In the genomic region with DNA sequence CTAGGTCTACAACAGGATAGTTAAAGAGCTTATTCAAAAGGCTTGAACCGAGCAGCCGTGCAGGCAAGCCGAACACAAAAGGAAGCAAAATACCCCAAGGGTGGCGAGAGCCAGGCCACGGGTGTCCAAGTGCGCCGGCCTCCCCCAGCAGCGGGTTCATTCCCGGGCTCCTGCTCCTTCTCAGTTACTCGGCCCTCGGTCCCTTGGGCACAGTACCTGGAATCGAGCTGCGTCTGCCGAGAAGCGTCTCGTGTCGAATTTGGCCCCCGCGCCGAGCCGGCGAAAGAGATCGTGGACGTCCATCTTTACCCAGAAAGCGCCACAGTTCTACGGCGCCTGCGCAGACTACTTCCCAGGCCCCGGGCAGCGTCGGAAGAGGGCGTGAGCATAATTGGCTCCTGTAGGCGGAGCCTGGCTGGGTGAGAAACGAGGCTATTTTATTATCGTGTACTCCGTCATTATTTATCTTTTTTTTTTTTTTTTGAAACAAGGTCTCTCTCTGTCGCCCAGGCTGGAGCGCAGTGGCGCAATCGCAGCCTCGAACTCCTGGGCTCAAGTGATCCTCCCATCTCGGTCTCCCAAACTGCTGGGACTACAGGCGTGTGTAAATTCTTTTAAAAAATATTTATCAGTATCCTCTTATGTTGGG, we compare ENCODE assay signal across 8 cellular contexts. TPM values are rescaled to one million over a fixed set of nuclear protein-coding genes. Genes with fewer than 3 reads are reported as not detected.
A peak's percentile ranks its signal among the peaks of the same experiment; 100 is the strongest.
DNase-seq lines count a peak whose midpoint lies in the region; ATAC-seq, FAIRE-seq and TF ChIP-seq lines count a peak whose summit lies in the region.

A gene with protein sequence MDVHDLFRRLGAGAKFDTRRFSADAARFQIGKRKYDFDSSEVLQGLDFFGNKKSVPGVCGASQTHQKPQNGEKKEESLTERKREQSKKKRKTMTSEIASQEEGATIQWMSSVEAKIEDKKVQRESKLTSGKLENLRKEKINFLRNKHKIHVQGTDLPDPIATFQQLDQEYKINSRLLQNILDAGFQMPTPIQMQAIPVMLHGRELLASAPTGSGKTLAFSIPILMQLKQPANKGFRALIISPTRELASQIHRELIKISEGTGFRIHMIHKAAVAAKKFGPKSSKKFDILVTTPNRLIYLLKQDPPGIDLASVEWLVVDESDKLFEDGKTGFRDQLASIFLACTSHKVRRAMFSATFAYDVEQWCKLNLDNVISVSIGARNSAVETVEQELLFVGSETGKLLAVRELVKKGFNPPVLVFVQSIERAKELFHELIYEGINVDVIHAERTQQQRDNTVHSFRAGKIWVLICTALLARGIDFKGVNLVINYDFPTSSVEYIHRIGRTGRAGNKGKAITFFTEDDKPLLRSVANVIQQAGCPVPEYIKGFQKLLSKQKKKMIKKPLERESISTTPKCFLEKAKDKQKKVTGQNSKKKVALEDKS (minus strand): TSS at position 329 of the 649 bp plus-strand sequence. CDS start 26 bp downstream, at position 303.

- peak; percentile 76 for ATAC-seq in GM21723 (IDR thresholded peaks at IDR 0.05; ENCODE audit: unreplicated experiment)
- peak; percentile 97 to 98 for ATAC-seq in naive B cell (ENCODE audit: low read depth in 2 of 2)

- intact Hi-C loops in activated T-helper 1 cell treated with anti-CD3 and anti-CD28 coated beads, Interleukin-12 subunit alpha, Interleukin-12 subunit beta, Interleukin-2, Interleukin-4 antibody, amounts not matched to agents 30 ng/mL and 10 ng/mL and 1 ng/mL, durations not matched to agents 14 hours and 24 hours and 36 hours (cut with micrococcal nuclease) = loop anchor here (1.0 to 5.0 kb wide), 4 partner anchors 35 to 173 kb away; no protein-coding TSS in a partner anchor

- peaks cover 36% of the 10 kb centered on the region for H3K27me3 Mint-ChIP-seq in activated T-helper 1 cell treated with anti-CD3 and anti-CD28 coated beads, Interleukin-12 subunit alpha, Interleukin-12 subunit beta, Interleukin-2, Interleukin-4 antibody, amounts not matched to agents 30 ng/mL and 10 ng/mL and 1 ng/mL, durations not matched to agents 14 hours and 24 hours and 36 hours (ENCODE audit: insufficient read depth)
- H3K27me3 Mint-ChIP-seq in naive B cell = peaks cover 27 to 36% (median 32%) of the 10 kb centered on the region in 3 donors

- H3K9me3 Mint-ChIP-seq in activated T-helper 1 cell treated with anti-CD3 and anti-CD28 coated beads, Interleukin-12 subunit alpha, Interleukin-12 subunit beta, Interleukin-2, Interleukin-4 antibody, amounts not matched to agents 30 ng/mL and 10 ng/mL and 1 ng/mL, durations not matched to agents 14 hours and 24 hours and 36 hours = no peaks in the 10 kb centered on the region
- no peaks in the 10 kb centered on the region for H3K9me3 Mint-ChIP-seq in naive B cell

- peak within 1 kb of the TSS; percentile 65 to 97 (median 68) for H3K4me3 ChIP-seq in fibroblast of lung (replicated peaks in 1 of 4; ENCODE audit: control extremely low read depth in 1 of 4, insufficient read depth in 1 of 4, low read depth in 3 of 4, low read length in 4 of 4)

- peak; percentile 66 for DNase-seq in D721Med (ENCODE audit: insufficient read length, low spot score)
- peak; percentile 98 for DNase-seq in LoVo (ENCODE audit: low spot score)
- peak; percentile 93 for DNase-seq in RPMI8226
- peak; percentile 83 for DNase-seq in activated T-helper 1 cell treated with anti-CD3 and anti-CD28 coated beads, Interleukin-12 subunit alpha, Interleukin-12 subunit beta, Interleukin-2, Interleukin-4 antibody, amounts not matched to agents 30 ng/mL and 10 ng/mL and 1 ng/mL, durations not matched to agents 14 hours and 24 hours and 36 hours (ENCODE audit: low spot score)
- DNase-seq in fibroblast of lung (ENCODE audit: low read depth in 2 of 2) = peak; percentile 82 to 90
- peak; percentile 83 for DNase-seq in naive B cell
- DNase-seq in stimulated activated CD8-positive, alpha-beta memory T cell treated with anti-CD3 and anti-CD28 coated beads, Interleukin-7, amount 100 ng/mL, for 48 hours (ENCODE audit: extremely low read depth in 1 of 2, low read depth in 1 of 2) = peak; percentile 69 to 78

- FAIRE-seq in D721Med (lab: Jason Lieb, UNC) = no peak

- no peaks in the 10 kb centered on the region for H3K9me3 ChIP-seq in fibroblast of lung (ENCODE audit: control insufficient read depth, insufficient read depth, low read depth, low read length)

- H3K9ac ChIP-seq in fibroblast of lung (ENCODE audit: insufficient read depth, low read length) = peak within 1 kb of the TSS; percentile 95

- no peaks in the 10 kb centered on the region for H3K27me3 ChIP-seq in fibroblast of lung (ENCODE audit: control insufficient read depth, insufficient read depth, low read length)

- H3K36me3 ChIP-seq in fibroblast of lung (ENCODE audit: control insufficient read depth, insufficient read depth, low read length) = peaks cover 4% of the 10 kb centered on the region

- H3K36me3 Mint-ChIP-seq in activated T-helper 1 cell treated with anti-CD3 and anti-CD28 coated beads, Interleukin-12 subunit alpha, Interleukin-12 subunit beta, Interleukin-2, Interleukin-4 antibody, amounts not matched to agents 30 ng/mL and 10 ng/mL and 1 ng/mL, durations not matched to agents 14 hours and 24 hours and 36 hours (ENCODE audit: low read depth) = peaks cover 25% of the 10 kb centered on the region
- peaks cover 7 to 8% of the 10 kb centered on the region in 2 donors for H3K36me3 Mint-ChIP-seq in naive B cell

- H3K79me2 ChIP-seq in fibroblast of lung (ENCODE audit: control insufficient read depth, insufficient read depth, low read length) = peaks cover 27% of the 10 kb centered on the region

- TF ChIP-seq CTCF in D721Med (IDR thresholded peaks at IDR 0.05; ENCODE audit: insufficient read depth, missing control alignments) (peak; percentile 17), fibroblast of lung (conservative IDR thresholded peaks at IDR 0.05 in 1 of 2, IDR thresholded peaks at IDR 0.05 in 1 of 2; ENCODE audit: low read depth in 1 of 2, low read length in 2 of 2) (no peak)

- no peaks in the 10 kb centered on the region for H4K20me1 ChIP-seq in fibroblast of lung (ENCODE audit: control insufficient read depth, extremely low read depth, insufficient read depth, low read length)

- H3K27ac ChIP-seq in fibroblast of lung (ENCODE audit: insufficient read depth, low read length) = peak within 1 kb of the TSS; percentile 86

- H2AFZ ChIP-seq in fibroblast of lung (ENCODE audit: low read length) = peak within 1 kb of the TSS; percentile 86

- peaks cover 3% of the 10 kb centered on the region for H3K4me1 ChIP-seq in fibroblast of lung (ENCODE audit: control insufficient read depth, extremely low read depth, insufficient read depth, low read length)

- peaks cover 33% of the 10 kb centered on the region for H3K4me1 Mint-ChIP-seq in activated T-helper 1 cell treated with anti-CD3 and anti-CD28 coated beads, Interleukin-12 subunit alpha, Interleukin-12 subunit beta, Interleukin-2, Interleukin-4 antibody, amounts not matched to agents 30 ng/mL and 10 ng/mL and 1 ng/mL, durations not matched to agents 14 hours and 24 hours and 36 hours (ENCODE audit: low read depth)
- peaks cover 22 to 41% (median 33%) of the 10 kb centered on the region in 3 donors for H3K4me1 Mint-ChIP-seq in naive B cell

- H3K4me3 Mint-ChIP-seq in activated T-helper 1 cell treated with anti-CD3 and anti-CD28 coated beads, Interleukin-12 subunit alpha, Interleukin-12 subunit beta, Interleukin-2, Interleukin-4 antibody, amounts not matched to agents 30 ng/mL and 10 ng/mL and 1 ng/mL, durations not matched to agents 14 hours and 24 hours and 36 hours = peak within 1 kb of the TSS; percentile 96
- peak within 1 kb of the TSS; percentile 93 to 99 (median 96) for H3K4me3 Mint-ChIP-seq in naive B cell

- peak within 1 kb of the TSS; percentile 81 for H3K27ac Mint-ChIP-seq in activated T-helper 1 cell treated with anti-CD3 and anti-CD28 coated beads, Interleukin-12 subunit alpha, Interleukin-12 subunit beta, Interleukin-2, Interleukin-4 antibody, amounts not matched to agents 30 ng/mL and 10 ng/mL and 1 ng/mL, durations not matched to agents 14 hours and 24 hours and 36 hours
- H3K27ac Mint-ChIP-seq in naive B cell = peak within 1 kb of the TSS; percentile 92 to 97 (median 94)

- H3K4me2 ChIP-seq in fibroblast of lung (ENCODE audit: extremely low read depth, insufficient read depth, low read length) = peak within 1 kb of the TSS; percentile 96

RNA-seq across cellular contexts. Expression of the gene that starts here (rescaled TPM):
- 48.7 and 55.0 TPM in 2 replicates for total RNA-seq in activated T-helper 1 cell treated with anti-CD3 and anti-CD28 coated beads, Interleukin-12 subunit alpha, Interleukin-12 subunit beta, Interleukin-2, Interleukin-4 antibody, amounts not matched to agents 30 ng/mL and 10 ng/mL and 1 ng/mL, durations not matched to agents 14 hours and 24 hours and 36 hours
- 18.7 and 20.6 TPM in 2 replicates for total RNA-seq in fibroblast of lung
- 20.4 and 22.3 TPM in 2 replicates for polyA plus RNA-seq in fibroblast of lung
- 11.8 and 13.6 TPM in 2 replicates for polyA plus RNA-seq in fibroblast of lung (2012)
- polyA minus RNA-seq in fibroblast of lung (ENCODE audit: low replicate concordance) = 0.59 and 11.2 TPM in 2 replicates
- 10 to 100 TPM in 4 of 6 donors, 1 to 10 TPM in 2; 5.5 to 16.9 (median 12.3) TPM for polyA plus RNA-seq in naive B cell (ENCODE audit: low read depth in 6 of 6)

Comparison
In these comparisons a context has a peak if more than half of its experiments do, and no peak if none do; other contexts are left out.
1. Peak in every context shown above with its lines: DNase-seq, ATAC-seq, H3K4me3 ChIP-seq and H3K27ac ChIP-seq.